15 cellular contexts compared by ENCODE assay signal in genomic region chr3:7567160-7567559, GRCh38.
"Had no signal": no experiment of that assay in that cellular context is flagged by ENCODE, and none has a peak within 500 bp of the region (broad histone marks: within the 10 kb centered on the region; RNA-seq: fewer than 3 reads in every experiment).

No MANE protein-coding gene starts in this region.

- H3K27ac ChIP-seq: ovary, right lobe of liver, spleen had no signal

- H3K36me3 ChIP-seq: ovary, right lobe of liver, spleen had no signal

- H3K4me1 ChIP-seq: right lobe of liver, spleen had no signal

- H3K9me3 ChIP-seq: ovary, right lobe of liver had no signal

- H3K4me3 ChIP-seq: ovary, right lobe of liver, spleen had no signal

- H3K27me3 ChIP-seq: ovary, right lobe of liver, spleen had no signal

- ATAC-seq: activated CD8-positive, alpha-beta T cell treated with anti-CD3 and anti-CD28 coated beads, Interleukin-2, amount 10 ng/mL, durations not matched to agents 7 days and 5 days; left lobe of liver; naive thymus-derived CD4-positive, alpha-beta T cell; stimulated activated naive CD8-positive, alpha-beta T cell treated with anti-CD3 and anti-CD28 coated beads, Interleukin-15, amount 100 ng/mL, for 72 hours; WTC11 had no signal

- DNase-seq: activated CD4-positive, alpha-beta T cell treated with anti-CD3 and anti-CD28 coated beads, Interleukin-2, amount 10 ng/mL, durations not matched to agents 24 days and 14 days; activated CD8-positive, alpha-beta memory T cell treated with anti-CD3 and anti-CD28 coated beads, Interleukin-2, amount 50 U/mL, for 4 hours; activated CD8-positive, alpha-beta T cell treated with anti-CD3 and anti-CD28 coated beads, Interleukin-2, amount 10 ng/mL, durations not matched to agents 7 days and 5 days; activated effector memory CD4-positive, alpha-beta T cell treated with anti-CD3 and anti-CD28 coated beads, Interleukin-2, amount 50 U/mL, for 16 hours; activated T-cell treated with anti-CD3 and anti-CD28 coated beads, Interleukin-2, amount 50 U/mL, for 48 hours; islet precursor cell; mammary epithelial cell; naive thymus-derived CD4-positive, alpha-beta T cell; ovary; right lobe of liver; spleen; stimulated activated CD4-positive, alpha-beta T cell treated with anti-CD3 and anti-CD28 coated beads, Interleukin-1b, Interleukin-23, amount 100 ng/mL, for 48 hours; stimulated activated naive CD8-positive, alpha-beta T cell treated with anti-CD3 and anti-CD28 coated beads, Interleukin-15, amount 100 ng/mL, for 72 hours had no signal
